In genomic region chr12:19855876-19856275, GRCh38 we compare ENCODE assay signal across 21 cellular contexts.
A peak's percentile ranks its signal among the peaks of the same experiment; 100 is the strongest.
DNase-seq lines count a peak whose midpoint lies in the region; FAIRE-seq and TF ChIP-seq lines count a peak whose summit lies in the region.
"Had no signal": no experiment of that assay in that cellular context is flagged by ENCODE, and none has a peak within 500 bp of the region (broad histone marks: within the 10 kb centered on the region; RNA-seq: fewer than 3 reads in every experiment).

No MANE protein-coding gene starts in this region.

- no peak overlapping the region for H2AFZ ChIP-seq in mesenchymal stem cell (ENCODE audit: low read depth, low read length)
- H2AFZ ChIP-seq: PC-9 had no signal

- no peaks in the 10 kb centered on the region for H3K79me1 ChIP-seq in mesenchymal stem cell (replicated peaks; ENCODE audit: low read length, poor library complexity, severe bottlenecking)

- no peak overlapping the region for H4K91ac ChIP-seq in mesenchymal stem cell (ENCODE audit: low read length)

- TF ChIP-seq CTCF in esophagus squamous epithelium (IDR thresholded peaks at IDR 0.05): no peak
- TF ChIP-seq CTCF in transverse colon (IDR thresholded peaks at IDR 0.05): no peak
- TF ChIP-seq CTCF in HFFc6 (IDR thresholded peaks at IDR 0.05): no peak

- WGBS in esophagus squamous epithelium, 2 donors: 16 to 22% methylated on average over 3 of the region's 3 CpGs
- 66% methylated on average over 3 of the region's 3 CpGs for WGBS in mesenchymal stem cell
- 58 to 59% methylated on average over 3 of the region's 3 CpGs for WGBS in transverse colon (ENCODE audit: low coverage in 1 of 2), 2 donors

- peak overlapping the region; percentile 71 for H3K9ac ChIP-seq in mesenchymal stem cell (ENCODE audit: low read length)

- no peak overlapping the region for H3K27ac Mint-ChIP-seq in CD8-positive, alpha-beta memory T cell
- H3K27ac Mint-ChIP-seq in HFFc6: no peak overlapping the region; the same call in 1 of the 2 replicates
- H3K27ac Mint-ChIP-seq: activated naive CD4-positive, alpha-beta T cell treated with anti-CD3 and anti-CD28 coated beads, Interleukin-2, amount 50 U/mL, for 24 hours; activated T-cell treated with anti-CD3 and anti-CD28 coated beads, Interleukin-2, amount 50 U/mL, for 72 hours; stimulated activated naive CD8-positive, alpha-beta T cell treated with anti-CD3 and anti-CD28 coated beads, Interleukin-15, Interleukin-2, amounts not matched to agents 100 ng/mL and 50 ng/mL, for 24 hours had no signal

- H3K18ac ChIP-seq in mesenchymal stem cell (ENCODE audit: low read depth in 1 of 2, low read length in 2 of 2): no peak overlapping the region

- TF ChIP-seq POLR2A in esophagus squamous epithelium (IDR thresholded peaks at IDR 0.05) (no peak), transverse colon (IDR thresholded peaks at IDR 0.05) (no peak)

- TF ChIP-seq EP300 in transverse colon (IDR thresholded peaks at IDR 0.05; ENCODE audit: low read depth): no peak

- no peak overlapping the region for H3K4ac ChIP-seq in mesenchymal stem cell (ENCODE audit: low read depth in 1 of 2, low read length in 2 of 2)

- no peak overlapping the region for H3K14ac ChIP-seq in mesenchymal stem cell (ENCODE audit: low read length in 2 of 2)

- POLR2A ChIA-PET in CD8-positive, alpha-beta memory T cell (lab: Charles Lee): no interaction called here

- FAIRE-seq in frontal cortex (lab: Jason Lieb, UNC): no peak
- FAIRE-seq: colon, endometrium, GM19239 had no signal

- DNase-seq in SKM-1 treated with dmso at 0.1 percent for 144 hours (lab: John Stamatoyannopoulos, UW; ENCODE audit: unreplicated experiment) (peak; percentile 3), SKM-1 (lab: John Stamatoyannopoulos, UW; ENCODE audit: unreplicated experiment) (no peak), esophagus squamous epithelium (lab: John Stamatoyannopoulos, UW) (no peak), mesenchymal stem cell (no peak), transverse colon (no peak), frontal cortex (ENCODE audit: low spot score in 2 of 2) (no peak), HFFc6 (no peak)
- no peak for DNase-seq in CD8-positive, alpha-beta memory T cell
- DNase-seq: activated T-cell treated with anti-CD3 and anti-CD28 coated beads, Interleukin-2, amount 50 U/mL, for 72 hours; C1 segment of cervical spinal cord; DMS 273 treated with DMSO at 0.1 percent for 48 hours; foreskin melanocyte; GDM1; H7; PC-9; stimulated activated CD4-positive, alpha-beta T cell treated with anti-CD3 and anti-CD28 coated beads, Interleukin-2, amount 100 ng/mL, for 24 hours had no signal

- H3K27me3 ChIP-seq in esophagus squamous epithelium (no peaks in the 10 kb centered on the region), mesenchymal stem cell (ENCODE audit: control insufficient read depth in 1 of 2, insufficient read depth in 1 of 2, low read length in 2 of 2) (no peaks in the 10 kb centered on the region), transverse colon (no peaks in the 10 kb centered on the region)
- H3K27me3 ChIP-seq in CD8-positive, alpha-beta memory T cell (ENCODE audit: insufficient read depth, low read length, poor library complexity, severe bottlenecking): no peaks in the 10 kb centered on the region

- H3K36me3 ChIP-seq in esophagus squamous epithelium (no peaks in the 10 kb centered on the region), mesenchymal stem cell (ENCODE audit: control insufficient read depth in 1 of 2, insufficient read depth in 2 of 2, low read depth in 1 of 2, low read length in 2 of 2) (no peaks in the 10 kb centered on the region), transverse colon (no peaks in the 10 kb centered on the region)
- no peaks in the 10 kb centered on the region for H3K36me3 ChIP-seq in CD8-positive, alpha-beta memory T cell (ENCODE audit: insufficient read depth, low read length)

- peak overlapping the region in 3 of 4 donors; percentile 39 to 70 (median 68) for H3K27ac ChIP-seq in esophagus squamous epithelium
- no peak overlapping the region for H3K27ac ChIP-seq in mesenchymal stem cell (ENCODE audit: low read length, poor library complexity, severe bottlenecking)
- H3K27ac ChIP-seq in transverse colon: peak overlapping the region; percentile 24 to 67 (median 56)
- H3K27ac ChIP-seq in CD8-positive, alpha-beta memory T cell (ENCODE audit: low read depth, low read length): no peak overlapping the region
- H3K27ac ChIP-seq: PC-9 had no signal

- H3K27me3 Mint-ChIP-seq in CD8-positive, alpha-beta memory T cell: peaks cover 0 to 20% of the 10 kb centered on the region in 2 donors
- no peaks in the 10 kb centered on the region; the same call in none of the 2 replicates for H3K27me3 Mint-ChIP-seq in HFFc6 (ENCODE audit: insufficient read depth)

- H3K9me3 ChIP-seq in esophagus squamous epithelium (no peaks in the 10 kb centered on the region), mesenchymal stem cell (ENCODE audit: control insufficient read depth, low read length) (no peaks in the 10 kb centered on the region), transverse colon (no peaks in the 10 kb centered on the region)
- no peaks in the 10 kb centered on the region for H3K9me3 ChIP-seq in CD8-positive, alpha-beta memory T cell (ENCODE audit: low read length)

- in situ Hi-C loops in transverse colon (cut with MboI; ENCODE audit: low pct_ligation_motif_present in 1 of 4, low pct_unique_long_range_greater_than_20kb in 1 of 4, low sequenced_read_pairs in 3 of 4): no loop called here

- no peak overlapping the region for H4K8ac ChIP-seq in mesenchymal stem cell (ENCODE audit: low read length)

- peaks cover 0 to 20% (median 0%) of the 10 kb centered on the region in 3 donors for H3K4me1 ChIP-seq in esophagus squamous epithelium
- no peaks in the 10 kb centered on the region for H3K4me1 ChIP-seq in mesenchymal stem cell (ENCODE audit: control insufficient read depth, insufficient read depth, low read depth, low read length)
- H3K4me1 ChIP-seq in transverse colon: no peaks in the 10 kb centered on the region
- no peaks in the 10 kb centered on the region for H3K4me1 ChIP-seq in CD8-positive, alpha-beta memory T cell (ENCODE audit: insufficient read depth, low read length)

- H3K9me3 Mint-ChIP-seq in CD8-positive, alpha-beta memory T cell: peaks cover 0 to 8% (median 2%) of the 10 kb centered on the region in 5 donors
- peaks cover 5% of the 10 kb centered on the region; the same call in 1 of the 2 replicates for H3K9me3 Mint-ChIP-seq in HFFc6
- H3K9me3 Mint-ChIP-seq: stimulated activated naive CD8-positive, alpha-beta T cell treated with anti-CD3 and anti-CD28 coated beads, Interleukin-15, Interleukin-2, amounts not matched to agents 100 ng/mL and 50 ng/mL, for 24 hours had no signal

- H2BK120ac ChIP-seq in mesenchymal stem cell (ENCODE audit: low read depth, low read length): no peak overlapping the region

- no peaks in the 10 kb centered on the region for H3K36me3 Mint-ChIP-seq in CD8-positive, alpha-beta memory T cell
- no peaks in the 10 kb centered on the region for H3K36me3 Mint-ChIP-seq in HFFc6 (ENCODE audit: low read depth)
- H3K36me3 Mint-ChIP-seq: activated naive CD4-positive, alpha-beta T cell treated with anti-CD3 and anti-CD28 coated beads, Interleukin-2, amount 50 U/mL, for 24 hours had no signal

- intact Hi-C loops in esophagus squamous epithelium (cut with DNase I): no loop called here
- intact Hi-C loops in transverse colon (cut with DNase I; ENCODE audit: low total_unique reads): no loop called here

- peak overlapping the region in 1 of 2 experiments; percentile 38 for H2BK12ac ChIP-seq in mesenchymal stem cell (ENCODE audit: low read length in 2 of 2)

- no peak overlapping the region for H3K4me3 Mint-ChIP-seq in CD8-positive, alpha-beta memory T cell
- no peak overlapping the region; the same call in 1 of the 2 replicates for H3K4me3 Mint-ChIP-seq in HFFc6
- H3K4me3 Mint-ChIP-seq: activated naive CD4-positive, alpha-beta T cell treated with anti-CD3 and anti-CD28 coated beads, Interleukin-2, amount 50 U/mL, for 24 hours; activated T-cell treated with anti-CD3 and anti-CD28 coated beads, Interleukin-2, amount 50 U/mL, for 72 hours; stimulated activated naive CD8-positive, alpha-beta T cell treated with anti-CD3 and anti-CD28 coated beads, Interleukin-15, Interleukin-2, amounts not matched to agents 100 ng/mL and 50 ng/mL, for 24 hours had no signal

- H3K4me3 ChIP-seq in esophagus squamous epithelium (peak overlapping the region in 1 of 4 donors; percentile 22), mesenchymal stem cell (ENCODE audit: insufficient read depth in 1 of 2, low read depth in 1 of 2, low read length in 2 of 2) (no peak overlapping the region), transverse colon (no peak overlapping the region)
- H3K4me3 ChIP-seq in CD8-positive, alpha-beta memory T cell (ENCODE audit: low read length): no peak overlapping the region
- H3K4me3 ChIP-seq: PC-9 had no signal

- no peaks in the 10 kb centered on the region for H3K4me1 Mint-ChIP-seq in CD8-positive, alpha-beta memory T cell
- H3K4me1 Mint-ChIP-seq in HFFc6 (ENCODE audit: low read depth): peaks cover 6% of the 10 kb centered on the region; the same call in 1 of the 2 replicates
- H3K4me1 Mint-ChIP-seq: activated naive CD4-positive, alpha-beta T cell treated with anti-CD3 and anti-CD28 coated beads, Interleukin-2, amount 50 U/mL, for 24 hours had no signal

- H2BK15ac ChIP-seq in mesenchymal stem cell (ENCODE audit: low read depth, poor library complexity, severe bottlenecking): no peak overlapping the region

- CTCF ChIA-PET in CD8-positive, alpha-beta memory T cell (lab: Charles Lee): no interaction called here

- H3K4me2 ChIP-seq in mesenchymal stem cell (ENCODE audit: low read length, poor library complexity, severe bottlenecking): no peak overlapping the region
- H3K4me2 ChIP-seq: PC-9 had no signal

- H2BK5ac ChIP-seq in mesenchymal stem cell (ENCODE audit: low read depth, low read length, poor library complexity, severe bottlenecking): no peak overlapping the region

- H3K23ac ChIP-seq in mesenchymal stem cell (ENCODE audit: low read length in 2 of 2): no peak overlapping the region

- no peak overlapping the region for H2AK5ac ChIP-seq in mesenchymal stem cell (ENCODE audit: low read length, severe bottlenecking)

Comparison
In these comparisons a context has a peak if more than half of its experiments do, and no peak if none do; other contexts are left out.
1. H3K27ac ChIP-seq: peak in esophagus squamous epithelium (3 of 4) and transverse colon (4 of 4); none in mesenchymal stem cell (single experiment) and CD8-positive, alpha-beta memory T cell (single experiment).